Comparison of ENCODE assay signal across 10 cellular contexts in the genomic region with DNA sequence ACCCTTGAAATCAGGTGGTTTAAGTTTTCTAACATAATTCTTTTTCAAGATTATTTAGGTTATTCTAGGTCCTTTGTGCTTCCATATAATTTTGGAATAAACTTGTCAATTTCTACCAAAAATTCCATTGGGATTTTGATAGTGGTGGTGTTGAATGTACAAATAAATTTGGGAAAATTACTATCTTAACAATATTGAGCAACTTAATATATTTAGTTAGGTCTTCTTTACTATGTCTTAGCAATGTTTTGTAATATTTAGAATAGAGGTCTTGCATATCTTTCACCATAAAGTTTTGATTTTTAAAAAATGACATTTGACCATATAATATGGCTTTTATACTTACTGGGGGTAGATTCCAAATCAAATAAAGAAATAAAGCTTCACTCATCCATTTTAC. TPM values are rescaled to one million over a fixed set of nuclear protein-coding genes. Genes with fewer than 3 reads are reported as not detected.
"Had no signal": no experiment of that assay in that cellular context is flagged by ENCODE, and none has a peak within 500 bp of the region (broad histone marks: within the 10 kb centered on the region; RNA-seq: fewer than 3 reads in every experiment).

No MANE protein-coding gene starts in this region.

- H3K4me2 ChIP-seq: GM23338, KMS-11 had no signal

- H2AFZ ChIP-seq: GM23338 had no signal

- H3K4me3 ChIP-seq: GM23338, HAP-1 had no signal

- DNase-seq: H7, HFFc6, Karpas-422, KBM-7 had no signal

- H3K36me3 ChIP-seq: HAP-1 had no signal

- ATAC-seq: GM23338, HCT116 had no signal

- H3K4me1 ChIP-seq: HAP-1 had no signal

- H3K27ac ChIP-seq: HL-60, KMS-11 had no signal

- H3K9ac ChIP-seq: KMS-11 had no signal

RNA-seq across cellular contexts. Expression of a gene that starts 34.0 kb away (rescaled TPM):
- polyA plus RNA-seq: IgD-negative memory B cell had no signal
